In the genomic region with DNA sequence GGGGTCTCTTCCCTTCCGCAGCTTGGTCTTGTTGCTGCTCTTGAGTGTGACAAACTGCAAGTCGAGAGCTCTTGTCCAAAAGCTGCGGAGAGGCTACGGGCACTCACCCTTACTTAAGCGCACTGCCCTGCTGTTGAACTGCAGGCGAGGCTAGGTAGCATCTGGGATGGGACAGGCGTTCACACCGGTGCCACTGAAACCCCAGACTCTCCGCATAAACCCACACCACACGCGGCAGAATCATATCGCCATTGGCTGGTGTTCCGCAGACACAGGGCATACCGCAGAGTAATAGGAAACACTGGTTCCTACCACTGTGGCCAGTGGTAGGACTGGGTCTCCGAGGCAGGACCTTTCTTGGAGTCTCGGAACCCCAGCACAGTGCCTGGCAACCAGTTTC, we compare ENCODE assay signal across 1 cellular context.
TF ChIP-seq lines count a peak whose summit lies in the region.

No MANE protein-coding gene starts in this region.

TF ChIP-seq in H1, 55 proteins besides CTCF, POLR2A, EP300 and RAD21:
- TF ChIP-seq SAP30 (IDR thresholded peaks at IDR 0.05; ENCODE audit: insufficient read depth, insufficient replicate concordance, low read length) (no peak), RNF2 (IDR thresholded peaks at IDR 0.05; ENCODE audit: borderline replicate concordance, low read depth, low read length, missing control alignments, poor library complexity, severe bottlenecking) (peak; percentile 66), EZH2 (IDR thresholded peaks at IDR 0.05; ENCODE audit: low read depth, low read length, severe bottlenecking) (no peak), ASH2L (IDR thresholded peaks at IDR 0.05; ENCODE audit: low read length) (peak; percentile 3), TCF12 (IDR thresholded peaks at IDR 0.05; ENCODE audit: low read depth, low read length) (no peak), KDM4A (IDR thresholded peaks at IDR 0.05; ENCODE audit: low read depth, low read length, severe bottlenecking) (peak; percentile 30), SIRT6 (IDR thresholded peaks at IDR 0.05; ENCODE audit: low read length) (no peak), SUZ12 (IDR thresholded peaks at IDR 0.05; ENCODE audit: low read length) (no peak; the same call in 1 of the 2 replicates)
TF ChIP-seq in H1: peak in this region for 3.
